10 cellular contexts compared by ENCODE assay signal in genomic region chr20:41176711-41177552, GRCh38. TPM values are rescaled to one million over a fixed set of nuclear protein-coding genes. Genes with fewer than 3 reads are reported as not detected.
DNase-seq lines count a peak whose midpoint lies in the region; ATAC-seq and TF ChIP-seq lines count a peak whose summit lies in the region.
"Had no signal": no experiment of that assay in that cellular context is flagged by ENCODE, and none has a peak within 500 bp of the region (broad histone marks: within the 10 kb centered on the region; RNA-seq: fewer than 3 reads in every experiment).

No MANE protein-coding gene starts in this region.

- peaks cover 2% of the 10 kb centered on the region for H3K4me1 Mint-ChIP-seq in activated naive CD4-positive, alpha-beta T cell treated with anti-CD3 and anti-CD28 coated beads for 36 hours (ENCODE audit: low read depth)
- H3K4me1 Mint-ChIP-seq in brain = peaks cover 37% of the 10 kb centered on the region

- peaks cover 12% of the 10 kb centered on the region for H3K36me3 Mint-ChIP-seq in activated naive CD4-positive, alpha-beta T cell treated with anti-CD3 and anti-CD28 coated beads for 36 hours (ENCODE audit: low read depth)
- H3K36me3 Mint-ChIP-seq in brain = peaks cover 73% of the 10 kb centered on the region

- intact Hi-C loops in activated naive CD4-positive, alpha-beta T cell treated with anti-CD3 and anti-CD28 coated beads for 36 hours (cut with micrococcal nuclease) = no loop called here

- CTCF ChIA-PET in activated naive CD4-positive, alpha-beta T cell treated with anti-CD3 and anti-CD28 coated beads for 36 hours (lab: Charles Lee) = interaction anchor here (0.6 to 3.3 kb wide), 4 partner anchors 16 to 42 kb away, joined by 3 to 10 read pairs (median 3); no protein-coding TSS in a partner anchor

- H3K9me3 Mint-ChIP-seq in activated naive CD4-positive, alpha-beta T cell treated with anti-CD3 and anti-CD28 coated beads for 36 hours = no peaks in the 10 kb centered on the region
- H3K9me3 Mint-ChIP-seq in brain = no peaks in the 10 kb centered on the region

- no peak for TF ChIP-seq POLR2A in tibial nerve (IDR thresholded peaks at IDR 0.05)

- H3K9me3 ChIP-seq in tibial nerve = no peaks in the 10 kb centered on the region
- H3K9me3 ChIP-seq: prostate gland had no signal

- peaks cover 0 to 74% (median 39%) of the 10 kb centered on the region in 4 donors for H3K4me1 ChIP-seq in tibial nerve
- H3K4me1 ChIP-seq: prostate gland had no signal

- H3K27ac ChIP-seq in tibial nerve = peak overlapping the region; percentile 30 to 84 (median 64)

- no peak for ATAC-seq in HG02642 (IDR thresholded peaks at IDR 0.05; ENCODE audit: poor library complexity, unreplicated experiment)

- peaks cover 0 to 36% (median 4%) of the 10 kb centered on the region in 3 donors for H3K36me3 ChIP-seq in tibial nerve

- TF ChIP-seq EP300 in tibial nerve (IDR thresholded peaks at IDR 0.05) = no peak

- TF ChIP-seq CTCF in brain (conservative IDR thresholded peaks at IDR 0.05) (no peak), tibial nerve (IDR thresholded peaks at IDR 0.05) (no peak)

- H3K27me3 ChIP-seq in tibial nerve = no peaks in the 10 kb centered on the region

- DNase-seq in activated naive CD4-positive, alpha-beta T cell treated with anti-CD3 and anti-CD28 coated beads for 36 hours = no peak
- DNase-seq in activated naive CD4-positive, alpha-beta T cell (lab: John Stamatoyannopoulos, UW) = no peak
- DNase-seq in mesenteric fat pad (ENCODE audit: low spot score) = peak; percentile 72
- peak in 1 of 2 donors; percentile 3 for DNase-seq in tibial nerve (ENCODE audit: low spot score in 2 of 2)
- no peak for DNase-seq in superior temporal gyrus (ENCODE audit: extremely low spot score)
- no peak for DNase-seq in NCI-H1694 treated with DMSO at 0.1 percent for 48 hours (lab: John Stamatoyannopoulos, UW)
- DNase-seq: Karpas-422 had no signal

- no peak overlapping the region for H3K4me3 Mint-ChIP-seq in activated naive CD4-positive, alpha-beta T cell treated with anti-CD3 and anti-CD28 coated beads for 36 hours
- H3K4me3 Mint-ChIP-seq in brain = no peak overlapping the region

- WGBS in tibial nerve, 2 donors = 84 to 93% methylated on average over 8 of the region's 8 CpGs

- H3K4me3 ChIP-seq in tibial nerve = no peak overlapping the region
- H3K4me3 ChIP-seq: prostate gland had no signal

- H3K27me3 Mint-ChIP-seq in activated naive CD4-positive, alpha-beta T cell treated with anti-CD3 and anti-CD28 coated beads for 36 hours (ENCODE audit: low read depth) = no peaks in the 10 kb centered on the region
- H3K27me3 Mint-ChIP-seq in brain = no peaks in the 10 kb centered on the region

- peak overlapping the region; percentile 46 for H3K27ac Mint-ChIP-seq in activated naive CD4-positive, alpha-beta T cell treated with anti-CD3 and anti-CD28 coated beads for 36 hours
- H3K27ac Mint-ChIP-seq in brain = peak overlapping the region in 4 of 5 experiments; percentile 47 to 95 (median 82)

RNA-seq across cellular contexts. Expression of gene PLCG1, which starts 39.6 kb away (rescaled TPM):
- total RNA-seq in activated naive CD4-positive, alpha-beta T cell treated with anti-CD3 and anti-CD28 coated beads for 36 hours = 100 to 1,000 TPM; 117 to 136 TPM
- 75.9 TPM for polyA plus RNA-seq in brain (ENCODE audit: insufficient read depth, low read depth, low replicate concordance)
- total RNA-seq in mesenteric fat pad (76.1 TPM), tibial nerve (100 to 1,000 TPM; 127 to 165 (median 144) TPM)
